In the genomic region with DNA sequence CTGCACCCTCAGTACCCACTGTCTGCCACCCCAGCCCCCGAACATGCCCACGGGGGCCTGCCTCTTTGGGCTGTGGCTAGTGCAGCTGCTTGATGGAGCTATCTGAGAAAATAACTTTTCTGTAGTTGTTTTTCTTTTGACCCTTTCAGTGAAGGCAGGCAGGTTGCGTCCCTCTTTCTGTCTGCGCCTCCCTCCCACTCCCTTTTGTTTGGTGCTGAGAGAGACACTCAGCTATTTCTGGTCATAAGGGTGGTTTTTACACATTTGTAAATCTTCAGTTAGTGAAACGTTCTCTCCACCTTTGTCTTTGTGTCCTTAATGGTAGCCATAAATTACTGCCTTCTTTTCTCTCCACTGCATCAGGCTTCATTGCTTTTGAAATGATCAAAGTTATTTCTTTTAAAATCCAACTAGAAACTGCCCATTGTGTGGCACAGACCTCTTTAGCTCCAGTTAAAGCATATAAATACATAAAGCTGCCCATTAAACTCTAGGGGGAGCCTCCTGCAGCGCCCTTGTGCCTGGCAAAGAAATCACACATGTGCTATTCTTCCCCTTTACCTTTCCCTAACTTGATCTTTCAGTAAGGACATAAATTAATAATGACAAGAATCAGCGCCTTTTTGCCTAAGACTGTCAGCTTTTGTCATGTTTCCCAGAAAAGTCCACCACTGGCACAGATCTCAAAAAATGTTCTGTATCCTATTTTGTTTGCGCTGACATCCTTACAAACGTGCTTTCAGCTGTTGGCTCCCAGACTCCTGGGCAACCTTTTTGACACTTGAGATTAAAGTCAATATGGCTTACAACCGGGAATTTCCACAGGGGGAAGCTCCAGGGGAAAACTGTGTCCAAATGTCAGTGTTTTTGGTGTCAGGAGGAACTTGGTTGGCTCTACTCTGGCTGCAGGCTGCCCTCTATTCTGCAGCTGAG, we compare ENCODE assay signal across 10 cellular contexts. TPM values are rescaled to one million over a fixed set of nuclear protein-coding genes. Genes with fewer than 3 reads are reported as not detected.
DNase-seq lines count a peak whose midpoint lies in the region; ATAC-seq and TF ChIP-seq lines count a peak whose summit lies in the region.
"Had no signal": no experiment of that assay in that cellular context is flagged by ENCODE, and none has a peak within 500 bp of the region (broad histone marks: within the 10 kb centered on the region; RNA-seq: fewer than 3 reads in every experiment).

No MANE protein-coding gene starts in this region.

- ATAC-seq in HG02623 (IDR thresholded peaks at IDR 0.05; ENCODE audit: unreplicated experiment), result no peak

- H2AFZ ChIP-seq in Karpas-422 (ENCODE audit: low read length) (no peak overlapping the region), trophoblast cell (ENCODE audit: insufficient read depth, low read length, poor library complexity) (no peak overlapping the region)

- H3K4me3 Mint-ChIP-seq in nephron progenitor cell, result peak overlapping the region; percentile 72

- H3K36me3 ChIP-seq in Karpas-422 (ENCODE audit: insufficient read depth, low read length), result no peaks in the 10 kb centered on the region
- no peaks in the 10 kb centered on the region for H3K36me3 ChIP-seq in adipocyte (ENCODE audit: control insufficient read depth, insufficient read depth, low read length, severe bottlenecking)
- H3K36me3 ChIP-seq in trophoblast cell (ENCODE audit: control insufficient read depth in 1 of 2, insufficient read depth in 2 of 2, low read length in 2 of 2), result no peaks in the 10 kb centered on the region

- no peaks in the 10 kb centered on the region for H3K79me2 ChIP-seq in Karpas-422 (ENCODE audit: low read length)
- H3K79me2 ChIP-seq in trophoblast cell (ENCODE audit: control insufficient read depth, insufficient read depth, low read length, poor library complexity), result no peaks in the 10 kb centered on the region

- H2BK120ac ChIP-seq in trophoblast cell (ENCODE audit: insufficient read depth, low read length, poor library complexity), result no peak overlapping the region

- TF ChIP-seq CTCF in nephron progenitor cell (IDR thresholded peaks at IDR 0.05), result no peak

- H3K4me3 ChIP-seq in Karpas-422 (ENCODE audit: low read length), result no peak overlapping the region
- no peak overlapping the region for H3K4me3 ChIP-seq in adipocyte (ENCODE audit: low read length)
- H3K4me3 ChIP-seq in trophoblast cell (ENCODE audit: low read depth, low read length), result no peak overlapping the region

- H3K27me3 Mint-ChIP-seq in nephron progenitor cell (ENCODE audit: low read depth, poor library complexity), result peaks cover 50% of the 10 kb centered on the region

- H3K23ac ChIP-seq in trophoblast cell (ENCODE audit: low read length), result no peak overlapping the region

- no peaks in the 10 kb centered on the region for H3K9me3 Mint-ChIP-seq in nephron progenitor cell

- H3K27me3 ChIP-seq in Karpas-422 (ENCODE audit: low read length) (no peaks in the 10 kb centered on the region), adipocyte (replicated peaks; ENCODE audit: control insufficient read depth, insufficient read depth, low read length) (peaks cover 6% of the 10 kb centered on the region), trophoblast cell (ENCODE audit: insufficient read depth, low read length) (peaks cover 38% of the 10 kb centered on the region)

- H2BK12ac ChIP-seq in trophoblast cell (ENCODE audit: low read length), result no peak overlapping the region

- H3K4me1 Mint-ChIP-seq in nephron progenitor cell, result peaks cover 27% of the 10 kb centered on the region

- H3K9ac ChIP-seq in Karpas-422 (ENCODE audit: low read length) (no peak overlapping the region), adipocyte (ENCODE audit: low read length) (no peak overlapping the region), trophoblast cell (ENCODE audit: low read length) (no peak overlapping the region)

- peak; percentile 18 to 51 for DNase-seq in NCI-H2081 (lab: John Stamatoyannopoulos, UW)
- no peak for DNase-seq in NCI-H2081 treated with DMSO at 0.1 percent for 48 hours (lab: John Stamatoyannopoulos, UW)
- DNase-seq in Karpas-422, result peak; percentile 63
- peak; percentile 20 for DNase-seq in adipocyte (ENCODE audit: low read depth)
- no peak for DNase-seq in nephron progenitor cell
- no peak for DNase-seq in substantia nigra (lab: John Stamatoyannopoulos, UW)
- DNase-seq in trophoblast cell, result no peak
- DNase-seq: activated gamma-delta T cell treated with Interleukin-2 at 50 U/mL for 16 hours; stimulated activated CD4-positive, alpha-beta T cell treated with anti-CD3 and anti-CD28 coated beads, Interleukin-1b, Interleukin-23, amount 100 ng/mL, for 48 hours had no signal

- H4K12ac ChIP-seq in trophoblast cell (ENCODE audit: low read depth, low read length), result no peak overlapping the region

- no peak overlapping the region for H3K4ac ChIP-seq in trophoblast cell (ENCODE audit: low read depth, low read length)

- H3K27ac ChIP-seq in Karpas-422 (ENCODE audit: low read length) (no peak overlapping the region), substantia nigra (ENCODE audit: low read depth, low read length, poor library complexity, severe bottlenecking) (no peak overlapping the region), trophoblast cell (ENCODE audit: low read depth, low read length) (no peak overlapping the region)

- no peak overlapping the region for H2BK5ac ChIP-seq in trophoblast cell (ENCODE audit: low read depth, low read length, poor library complexity)

- H3K9me2 ChIP-seq in Karpas-422 (replicated peaks; ENCODE audit: insufficient read depth, low read length), result no peaks in the 10 kb centered on the region

- no peak overlapping the region for H4K91ac ChIP-seq in trophoblast cell (ENCODE audit: low read depth, low read length)

- H3K27ac Mint-ChIP-seq in nephron progenitor cell, result no peak overlapping the region

- no peaks in the 10 kb centered on the region for H4K20me1 ChIP-seq in Karpas-422 (ENCODE audit: insufficient read depth, low read depth, low read length)

- H3K9me3 ChIP-seq in Karpas-422 (ENCODE audit: low read length), result no peaks in the 10 kb centered on the region
- H3K9me3 ChIP-seq in adipocyte (ENCODE audit: control insufficient read depth, low read length), result no peaks in the 10 kb centered on the region
- peaks cover 6% of the 10 kb centered on the region for H3K9me3 ChIP-seq in trophoblast cell (ENCODE audit: insufficient read depth, low read depth, low read length)

- no CpG with 5 or more reads among the region's 10 CpGs for WGBS in trophoblast cell (ENCODE audit: extremely low coverage, insufficient coverage, insufficient read length)

- H4K8ac ChIP-seq in trophoblast cell (ENCODE audit: low read depth, low read length), result no peak overlapping the region

- H3K4me1 ChIP-seq in Karpas-422 (ENCODE audit: low read length) (no peaks in the 10 kb centered on the region), adipocyte (ENCODE audit: control insufficient read depth, insufficient read depth, low read length) (no peaks in the 10 kb centered on the region), trophoblast cell (ENCODE audit: control insufficient read depth in 1 of 2, insufficient read depth in 2 of 2, low read length in 2 of 2) (peaks cover 3 to 8% of the 10 kb centered on the region in 2 experiments)

- no peak overlapping the region for H3K18ac ChIP-seq in trophoblast cell (ENCODE audit: low read length)

- H3K79me1 ChIP-seq in trophoblast cell (ENCODE audit: low read length), result no peaks in the 10 kb centered on the region

- H3K36me3 Mint-ChIP-seq in nephron progenitor cell (ENCODE audit: low read depth), result no peaks in the 10 kb centered on the region

- H3K14ac ChIP-seq in trophoblast cell (ENCODE audit: low read length), result no peak overlapping the region

- H2AK5ac ChIP-seq in trophoblast cell (ENCODE audit: low read length), result no peak overlapping the region

- H3K4me2 ChIP-seq in Karpas-422 (ENCODE audit: low read depth, low read length, poor library complexity, severe bottlenecking) (no peak overlapping the region), trophoblast cell (ENCODE audit: low read length) (no peak overlapping the region)

RNA-seq across cellular contexts. Expression of gene SCUBE2, which starts 1.7 kb away (rescaled TPM):
- 6.8 TPM in 1 of 2 replicates, not detected in the other for total RNA-seq in Karpas-422 (2014; rRNA removed; shearing (Covaris generic); ENCODE audit: low replicate concordance)
- 0.31 and 0.33 TPM in 2 replicates for polyA plus RNA-seq in trophoblast cell (2013)

Comparison
In these comparisons a context has a peak if more than half of its experiments do, and no peak if none do; other contexts are left out.
1. DNase-seq: peak in NCI-H2081 (2 of 2), Karpas-422 (single experiment) and adipocyte (single experiment); none in NCI-H2081 treated with DMSO at 0.1 percent for 48 hours (single experiment), nephron progenitor cell (single experiment), substantia nigra (0 of 49) and trophoblast cell (0 of 2).